In genomic region chr1:231240531-231240882, GRCh38 we compare ENCODE assay signal across 8 cellular contexts. TPM values are rescaled to one million over a fixed set of nuclear protein-coding genes. Genes with fewer than 3 reads are reported as not detected.
DNase-seq lines count a peak whose midpoint lies in the region; TF ChIP-seq lines count a peak whose summit lies in the region.

No MANE protein-coding gene starts in this region.

- CTCF ChIA-PET in MCF 10A (lab: Yijun Ruan, JAX) = interaction anchor here (0.6 to 1.9 kb wide), 4 partner anchors 26 to 516 kb away, joined by 3 to 6 read pairs (median 3); partner anchors contain the start of genes EXOC8 and SPRTN

- no peaks in the 10 kb centered on the region for H3K27me3 ChIP-seq in liver (ENCODE audit: control insufficient read depth in 4 of 4, insufficient read depth in 4 of 4, low read length in 3 of 4)
- H3K27me3 ChIP-seq in tibial artery = no peaks in the 10 kb centered on the region

- H3K9ac ChIP-seq in liver (ENCODE audit: low read depth in 1 of 2, low read length in 2 of 2) = peak overlapping the region; percentile 51 to 93

- TF ChIP-seq RAD21 in liver (IDR thresholded peaks at IDR 0.05) = no peak

- in situ Hi-C loops in GM13976 (cut with MboI; ENCODE audit: low sequenced_read_pairs, unreplicated experiment) = no loop called here

- TF ChIP-seq CTCF in MCF 10A (IDR thresholded peaks at IDR 0.05; ENCODE audit: unreplicated experiment) (no peak), liver (IDR thresholded peaks at IDR 0.05; ENCODE audit: low read depth, low read length, missing input control) (no peak), tibial artery (IDR thresholded peaks at IDR 0.05) (no peak), GM13976 (IDR thresholded peaks at IDR 0.05; ENCODE audit: borderline replicate concordance, control extremely low read depth, extremely low read depth, insufficient read depth, missing control alignments) (no peak)

- peaks cover 52% of the 10 kb centered on the region for H3K4me1 Mint-ChIP-seq in MCF 10A (ENCODE audit: insufficient read depth, unreplicated experiment)

- H3K36me3 Mint-ChIP-seq in MCF 10A (ENCODE audit: insufficient read depth, unreplicated experiment) = peaks cover 43% of the 10 kb centered on the region

- H3K27ac Mint-ChIP-seq in MCF 10A (ENCODE audit: low read depth, unreplicated experiment) = peak overlapping the region; percentile 97

- DNase-seq in NCI-H2171 treated with DMSO at 0.1 percent for 48 hours (lab: John Stamatoyannopoulos, UW) (peak; percentile 16), NCI-H2171 (lab: John Stamatoyannopoulos, UW) (no peak), MCF 10A (ENCODE audit: unreplicated experiment) (peak; percentile 48), tibial artery (no peak), GM13976 (ENCODE audit: low spot score) (no peak), HPDE6-E6E7 (ENCODE audit: extremely low spot score) (no peak)
- DNase-seq in Jurkat, Clone E6-1 (ENCODE audit: low read depth, low spot score) = no peak

- H3K27ac ChIP-seq in liver (ENCODE audit: low read depth in 1 of 2, low read length in 2 of 2) = peak overlapping the region; percentile 67 to 73
- peak overlapping the region; percentile 74 to 91 for H3K27ac ChIP-seq in tibial artery

- no peaks in the 10 kb centered on the region for H3K9me3 ChIP-seq in liver (ENCODE audit: control insufficient read depth in 4 of 4, low read length in 3 of 4)
- H3K9me3 ChIP-seq in tibial artery = no peaks in the 10 kb centered on the region

- intact Hi-C loops in MCF 10A (cut with micrococcal nuclease) (no loop called here), tibial artery (cut with DNase I; ENCODE audit: low total_unique reads) (no loop called here)

- peaks cover 9 to 69% (median 61%) of the 10 kb centered on the region in 4 donors for H3K4me1 ChIP-seq in liver (ENCODE audit: control insufficient read depth in 4 of 4, insufficient read depth in 4 of 4, low read length in 3 of 4)
- peaks cover 0 to 40% (median 35%) of the 10 kb centered on the region in 4 donors for H3K4me1 ChIP-seq in tibial artery

- H3K4me3 Mint-ChIP-seq in MCF 10A (ENCODE audit: unreplicated experiment) = peak overlapping the region; percentile 85

- WGBS in liver = 1% methylated on average over 13 of the region's 13 CpGs

- POLR2A ChIA-PET in MCF 10A (lab: Yijun Ruan, JAX) = interaction anchor here (0.6 to 6.5 kb wide), 30 partner anchors 9 to 972 kb away, joined by 3 to 343 read pairs (median 4); partner anchors contain the start of genes ARV1, EGLN1, EXOC8 and SPRTN

- H3K9me3 Mint-ChIP-seq in MCF 10A (ENCODE audit: unreplicated experiment) = no peaks in the 10 kb centered on the region

- H3K27me3 Mint-ChIP-seq in MCF 10A (ENCODE audit: insufficient read depth, unreplicated experiment) = no peaks in the 10 kb centered on the region

- TSS peak; percentile 62 for BruUV-seq in MCF 10A (replicated peaks; lab: Mats Ljungman, UMichigan)

- H3K36me3 ChIP-seq in liver (ENCODE audit: control insufficient read depth in 4 of 4, insufficient read depth in 3 of 4, low read depth in 1 of 4, low read length in 3 of 4) (peaks cover 0 to 16% (median 2%) of the 10 kb centered on the region in 4 donors), tibial artery (peaks cover 13 to 31% (median 24%) of the 10 kb centered on the region in 3 donors)

- H3K4me3 ChIP-seq in Jurkat, Clone E6-1 (ENCODE audit: low read length) = peak overlapping the region; percentile 95
- H3K4me3 ChIP-seq in liver (ENCODE audit: low read depth in 1 of 3, low read length in 3 of 3) (peak overlapping the region; percentile 57 to 96 (median 84)), tibial artery (peak overlapping the region; percentile 82 to 85)

TF ChIP-seq in liver, 16 proteins besides CTCF, POLR2A, EP300 and RAD21:
- no peak for TF ChIP-seq HNF4A (conservative IDR thresholded peaks at IDR 0.05)
- TF ChIP-seq JUND (IDR thresholded peaks at IDR 0.05) = no peak
- no peak for TF ChIP-seq ZBTB33 (IDR thresholded peaks at IDR 0.05)
- TF ChIP-seq YY1 (IDR thresholded peaks at IDR 0.05) = no peak
- TF ChIP-seq EGR1 (IDR thresholded peaks at IDR 0.05; ENCODE audit: low read depth in 2 of 2) = no peak
- TF ChIP-seq GABPA (IDR thresholded peaks at IDR 0.05 in 1 of 2, conservative IDR thresholded peaks at IDR 0.05 in 1 of 2) = no peak
- TF ChIP-seq ATF3 (IDR thresholded peaks at IDR 0.05) = no peak
- TF ChIP-seq RXRA (IDR thresholded peaks at IDR 0.05) = no peak
- no peak for TF ChIP-seq HNF4G (IDR thresholded peaks at IDR 0.05)
- TF ChIP-seq NR2F2 (IDR thresholded peaks at IDR 0.05) = no peak
- TF ChIP-seq TAF1 (conservative IDR thresholded peaks at IDR 0.05) = no peak
- TF ChIP-seq FOXA1 (IDR thresholded peaks at IDR 0.05) = no peak
TF ChIP-seq in liver: peak in this region for 0.

RNA-seq across cellular contexts. Expression of gene GNPAT, which starts 0.5 kb away (rescaled TPM):
- 64.2 TPM for polyA plus RNA-seq in Jurkat, Clone E6-1 (2012; ENCODE audit: insufficient read depth, insufficient read length)
- total RNA-seq in MCF 10A (2022) (60.9 and 64.4 TPM in 2 replicates), liver (10 to 100 TPM; 25.3 to 32.0 TPM)
- 10 to 100 TPM; 14.7 to 20.1 TPM for polyA plus RNA-seq in liver

Comparison
In these comparisons a context has a peak if more than half of its experiments do, and no peak if none do; other contexts are left out.
1. DNase-seq: peak in NCI-H2171 treated with DMSO at 0.1 percent for 48 hours (single experiment) and MCF 10A (single experiment); none in NCI-H2171 (single experiment), Jurkat, Clone E6-1 (single experiment), tibial artery (0 of 2), GM13976 (single experiment) and HPDE6-E6E7 (single experiment).
2. Peak in every context shown above with its lines, with median percentiles within 50 percentile points of each other: H3K4me3 ChIP-seq.